In genomic region chr5:168723037-168723436, GRCh38 we compare ENCODE assay signal across 6 cellular contexts.
"Had no signal": no experiment of that assay in that cellular context is flagged by ENCODE, and none has a peak within 500 bp of the region (broad histone marks: within the 10 kb centered on the region; RNA-seq: fewer than 3 reads in every experiment).

No MANE protein-coding gene starts in this region.

- H3K4me3 ChIP-seq: GM23338 had no signal

- H3K4me2 ChIP-seq: GM23338 had no signal

- H2AFZ ChIP-seq: GM23338 had no signal

- H3K27ac ChIP-seq: HL-60 had no signal

- DNase-seq: H9, HCEC 1CT, HFFc6, KBM-7 had no signal
